Comparison of ENCODE assay signal across 17 cellular contexts in genomic region chr7:157805716-157806115, GRCh38.
DNase-seq lines count a peak whose midpoint lies in the region; ATAC-seq and TF ChIP-seq lines count a peak whose summit lies in the region.
"Had no signal": no experiment of that assay in that cellular context is flagged by ENCODE, and none has a peak within 500 bp of the region (broad histone marks: within the 10 kb centered on the region; RNA-seq: fewer than 3 reads in every experiment).

No MANE protein-coding gene starts in this region.

- peak; percentile 19 for DNase-seq in NCI-H1092 (lab: John Stamatoyannopoulos, UW)
- peak; percentile 84 for DNase-seq in NCI-H187 treated with DMSO at 0.1 percent for 48 hours (lab: John Stamatoyannopoulos, UW)
- DNase-seq in NCI-H345 treated with DMSO at 0.1 percent for 48 hours (lab: John Stamatoyannopoulos, UW; ENCODE audit: unreplicated experiment), result peak; percentile 38
- peak; percentile 32 for DNase-seq in lower lobe of right lung
- no peak for DNase-seq in type B pancreatic cell (ENCODE audit: extremely low spot score, unreplicated experiment)
- DNase-seq in NCI-H2227 treated with DMSO at 0.1 percent for 48 hours (lab: John Stamatoyannopoulos, UW), result no peak
- no peak for DNase-seq in HCEC 1CT
- DNase-seq in activated CD4-positive, alpha-beta T cell treated with anti-CD3 and anti-CD28 coated beads, Interleukin-2, amount 50 U/mL, for 1 hour, result no peak
- DNase-seq: DMS53, H7, NCI-H1694 treated with DMSO at 0.1 percent for 48 hours, NCI-H226, PC-9, T-cell, T-helper 9 cell had no signal

- TF ChIP-seq CTCF in lower lobe of right lung (IDR thresholded peaks at IDR 0.05) (no peak), type B pancreatic cell (conservative IDR thresholded peaks at IDR 0.05) (no peak)

- H3K27me3 Mint-ChIP-seq in type B pancreatic cell, result no peaks in the 10 kb centered on the region
- H3K27me3 Mint-ChIP-seq: T-cell had no signal

- no peak for ATAC-seq in lower lobe of right lung
- ATAC-seq: T-cell had no signal

- no peak overlapping the region for H3K27ac ChIP-seq in lower lobe of right lung
- H3K27ac ChIP-seq: C4-2B, HL-60, PC-9 had no signal

- no peaks in the 10 kb centered on the region for H3K36me3 Mint-ChIP-seq in type B pancreatic cell
- H3K36me3 Mint-ChIP-seq: T-cell had no signal

- H3K4me3 ChIP-seq in lower lobe of right lung, result no peak overlapping the region
- H3K4me3 ChIP-seq: PC-9 had no signal

- no peaks in the 10 kb centered on the region for H3K27me3 ChIP-seq in lower lobe of right lung (ENCODE audit: low read depth)

- no peak overlapping the region for H3K27ac Mint-ChIP-seq in type B pancreatic cell
- H3K27ac Mint-ChIP-seq: T-cell had no signal

- H3K4me3 Mint-ChIP-seq in type B pancreatic cell, result no peak overlapping the region
- H3K4me3 Mint-ChIP-seq: T-cell had no signal

- no peaks in the 10 kb centered on the region for H3K36me3 ChIP-seq in lower lobe of right lung

- intact Hi-C loops in lower lobe of right lung (cut with DNase I), result no loop called here

- H3K4me1 ChIP-seq in lower lobe of right lung, result no peaks in the 10 kb centered on the region

- no peaks in the 10 kb centered on the region for H3K9me3 ChIP-seq in lower lobe of right lung

- H3K9me3 Mint-ChIP-seq in type B pancreatic cell, result peaks cover 5% of the 10 kb centered on the region

- peaks cover 10% of the 10 kb centered on the region for H3K4me1 Mint-ChIP-seq in type B pancreatic cell (ENCODE audit: unreplicated experiment)
- H3K4me1 Mint-ChIP-seq: T-cell had no signal

Comparison
In these comparisons a context has a peak if more than half of its experiments do, and no peak if none do; other contexts are left out.
1. DNase-seq: peak in NCI-H1092 (single experiment), NCI-H187 treated with DMSO at 0.1 percent for 48 hours (single experiment), NCI-H345 treated with DMSO at 0.1 percent for 48 hours (single experiment) and lower lobe of right lung (single experiment); none in type B pancreatic cell (single experiment), NCI-H2227 treated with DMSO at 0.1 percent for 48 hours (single experiment), HCEC 1CT (single experiment) and activated CD4-positive, alpha-beta T cell treated with anti-CD3 and anti-CD28 coated beads, Interleukin-2, amount 50 U/mL, for 1 hour (single experiment).